In genomic region chr2:154261473-154262027, GRCh38 we compare ENCODE assay signal across 33 cellular contexts.
"Had no signal": no experiment of that assay in that cellular context is flagged by ENCODE, and none has a peak within 500 bp of the region (broad histone marks: within the 10 kb centered on the region; RNA-seq: fewer than 3 reads in every experiment).

No MANE protein-coding gene starts in this region.

- H3K9me3 Mint-ChIP-seq: activated naive CD4-positive, alpha-beta T cell treated with anti-CD3 and anti-CD28 coated beads, Interleukin-2, amount 50 U/mL, for 24 hours; activated naive CD8-positive, alpha-beta T cell treated with anti-CD3 and anti-CD28 coated beads, Interleukin-2, amount 10 ng/mL, durations not matched to agents 7 days and 5 days; activated T-helper 2 cell treated with anti-CD3 and anti-CD28 coated beads, Interferon-gamma antibody, Interleukin-2, Interleukin-4, amounts not matched to agents 10 μg/mL and 5 μg/mL and 100 μg/mL, durations not matched to agents 14 hours and 24 hours and 36 hours had no signal

- H3K4me3 ChIP-seq: adrenal gland, body of pancreas, MG63, PC-9, SJCRH30, SK-N-MC had no signal

- H3K9me3 ChIP-seq: adrenal gland, body of pancreas, MG63, SJCRH30 had no signal

- H3K36me3 Mint-ChIP-seq: activated naive CD4-positive, alpha-beta T cell treated with anti-CD3 and anti-CD28 coated beads, Interleukin-2, amount 50 U/mL, for 24 hours; activated naive CD8-positive, alpha-beta T cell treated with anti-CD3 and anti-CD28 coated beads, Interleukin-2, amount 10 ng/mL, durations not matched to agents 7 days and 5 days had no signal

- H3K36me3 ChIP-seq: adrenal gland, MG63, SJCRH30, WERI-Rb-1 had no signal

- H3K4me1 Mint-ChIP-seq: activated naive CD4-positive, alpha-beta T cell treated with anti-CD3 and anti-CD28 coated beads, Interleukin-2, amount 50 U/mL, for 24 hours; activated naive CD8-positive, alpha-beta T cell treated with anti-CD3 and anti-CD28 coated beads, Interleukin-2, amount 10 ng/mL, durations not matched to agents 7 days and 5 days had no signal

- ATAC-seq: activated CD8-positive, alpha-beta T cell treated with anti-CD3 and anti-CD28 coated beads, Interleukin-2, amount 10 ng/mL, durations not matched to agents 7 days and 5 days; body of pancreas had no signal

- DNase-seq: activated CD4-positive, alpha-beta T cell treated with anti-CD3 and anti-CD28 coated beads for 1 hour; activated CD4-positive, alpha-beta T cell treated with anti-CD3 and anti-CD28 coated beads for 48 hours; activated CD4-positive, CD25-positive, alpha-beta regulatory T cell; activated CD8-positive, alpha-beta T cell treated with anti-CD3 and anti-CD28 coated beads, Interleukin-2, amount 10 ng/mL, durations not matched to agents 7 days and 5 days; activated gamma-delta T cell; activated naive CD4-positive, alpha-beta T cell treated with Interleukin-2 at 50 U/mL for 16 hours; activated naive CD8-positive, alpha-beta T cell treated with anti-CD3 and anti-CD28 coated beads, Interleukin-2, amount 10 ng/mL, durations not matched to agents 7 days and 5 days; activated T-cell treated with anti-CD3 and anti-CD28 coated beads, Interleukin-2, amount 50 U/mL, for 24 hours; adrenal gland; body of pancreas; central memory CD4-positive, alpha-beta T cell; Karpas-422; MG63; NCI-H1048; NCI-H1105 treated with DMSO at 0.1 percent for 48 hours; NCI-H1436; NCI-H1694; NCI-H1930; NCI-H2081 treated with DMSO at 0.1 percent for 48 hours; NCI-H226; NCI-H446 treated with DMSO at 0.1 percent for 48 hours; NCI-H524; NCI-H69; NCI-H82; NK-92 treated with Interleukin-12 subunit alpha and Interleukin-12 subunit beta, amount 100 ng/mL, for 24 hours; PC-9; SHP77; SJCRH30; T1000; WERI-Rb-1 had no signal

- H3K27me3 Mint-ChIP-seq: activated naive CD4-positive, alpha-beta T cell treated with anti-CD3 and anti-CD28 coated beads, Interleukin-2, amount 50 U/mL, for 24 hours; activated naive CD8-positive, alpha-beta T cell treated with anti-CD3 and anti-CD28 coated beads, Interleukin-2, amount 10 ng/mL, durations not matched to agents 7 days and 5 days; activated T-cell treated with anti-CD3 and anti-CD28 coated beads, Interleukin-2, amount 50 U/mL, for 24 hours had no signal

- H3K4me3 Mint-ChIP-seq: activated CD8-positive, alpha-beta T cell treated with anti-CD3 and anti-CD28 coated beads, Interleukin-2, amount 10 ng/mL, durations not matched to agents 7 days and 5 days; activated naive CD4-positive, alpha-beta T cell treated with anti-CD3 and anti-CD28 coated beads, Interleukin-2, amount 50 U/mL, for 24 hours; activated naive CD8-positive, alpha-beta T cell treated with anti-CD3 and anti-CD28 coated beads, Interleukin-2, amount 10 ng/mL, durations not matched to agents 7 days and 5 days; activated T-cell treated with anti-CD3 and anti-CD28 coated beads, Interleukin-2, amount 50 U/mL, for 24 hours had no signal

- H3K27ac ChIP-seq: adrenal gland, body of pancreas, PC-9, SJCRH30, SK-N-MC, WERI-Rb-1 had no signal

- H3K27me3 ChIP-seq: adrenal gland, body of pancreas, SJCRH30 had no signal

- H3K27ac Mint-ChIP-seq: activated CD8-positive, alpha-beta T cell treated with anti-CD3 and anti-CD28 coated beads, Interleukin-2, amount 10 ng/mL, durations not matched to agents 7 days and 5 days; activated naive CD4-positive, alpha-beta T cell treated with anti-CD3 and anti-CD28 coated beads, Interleukin-2, amount 50 U/mL, for 24 hours; activated naive CD8-positive, alpha-beta T cell treated with anti-CD3 and anti-CD28 coated beads, Interleukin-2, amount 10 ng/mL, durations not matched to agents 7 days and 5 days; activated T-cell treated with anti-CD3 and anti-CD28 coated beads, Interleukin-2, amount 50 U/mL, for 24 hours; activated T-helper 2 cell treated with anti-CD3 and anti-CD28 coated beads, Interferon-gamma antibody, Interleukin-2, Interleukin-4, amounts not matched to agents 10 μg/mL and 5 μg/mL and 100 μg/mL, durations not matched to agents 14 hours and 24 hours and 36 hours had no signal

- H3K4me1 ChIP-seq: adrenal gland, body of pancreas, SJCRH30 had no signal
